Comparison of ENCODE assay signal across 15 cellular contexts in the genomic region with DNA sequence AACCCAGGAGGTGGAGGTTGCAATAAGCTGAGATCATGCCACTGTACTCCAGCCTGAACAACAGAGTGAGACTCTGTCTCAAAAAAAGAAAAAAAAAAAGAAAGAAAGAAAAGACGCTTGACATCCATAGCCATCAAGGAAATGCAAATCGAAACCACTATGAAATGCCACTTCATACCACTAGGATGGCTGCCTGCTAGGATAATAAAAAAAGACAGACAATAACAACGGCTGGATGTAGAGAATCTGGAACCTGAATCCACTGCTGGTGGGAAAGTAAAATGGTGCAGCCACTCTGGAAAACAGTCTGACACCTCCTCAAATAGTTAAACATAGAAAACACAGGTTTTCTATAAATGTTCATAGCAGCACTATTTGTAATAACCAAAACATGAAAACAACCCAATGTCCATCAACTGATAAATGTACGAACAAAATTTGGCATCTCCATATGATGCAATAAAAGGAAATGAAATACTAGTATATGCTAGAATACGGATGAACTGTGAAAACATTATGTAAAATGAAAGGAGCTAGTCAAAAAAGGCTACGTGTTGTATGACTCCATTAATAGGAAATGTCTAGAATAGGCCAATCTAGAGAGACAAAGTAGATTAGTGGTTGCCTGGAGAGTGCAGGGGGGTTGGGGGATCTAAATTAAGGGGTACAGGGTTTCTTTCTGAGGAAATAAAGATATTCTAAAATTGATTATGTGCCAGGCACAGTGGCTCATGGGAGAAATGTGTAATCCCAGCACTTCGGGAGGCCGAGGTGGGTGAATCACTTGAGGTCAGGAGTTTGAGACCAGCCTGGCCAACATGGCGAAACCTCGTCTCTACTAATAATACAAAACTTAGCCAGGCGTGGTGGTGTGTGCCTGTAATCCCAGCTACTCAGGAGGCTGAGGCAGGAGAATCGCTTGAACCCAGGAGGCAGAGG. TPM values are rescaled to one million over a fixed set of nuclear protein-coding genes. Genes with fewer than 3 reads are reported as not detected.
DNase-seq lines count a peak whose midpoint lies in the region; ATAC-seq and TF ChIP-seq lines count a peak whose summit lies in the region.
"Had no signal": no experiment of that assay in that cellular context is flagged by ENCODE, and none has a peak within 500 bp of the region (broad histone marks: within the 10 kb centered on the region; RNA-seq: fewer than 3 reads in every experiment).

No MANE protein-coding gene starts in this region.

- no peak for TF ChIP-seq POLR2A in tibial nerve (IDR thresholded peaks at IDR 0.05)

- H3K4me3 ChIP-seq in heart right ventricle (no peak overlapping the region), tibial nerve (no peak overlapping the region)
- H3K4me3 ChIP-seq: BLaER1 had no signal

- DNase-seq in heart right ventricle: no peak
- no peak for DNase-seq in cardiac septum (ENCODE audit: low spot score)
- DNase-seq in kidney tubule cell (ENCODE audit: low spot score): peak; percentile 15
- no peak for DNase-seq in tibial nerve (ENCODE audit: low spot score in 2 of 2)
- DNase-seq in iPS-NIHi11 (ENCODE audit: low spot score): no peak
- DNase-seq: activated naive CD4-positive, alpha-beta T cell treated with anti-CD3 and anti-CD28 coated beads, Interleukin-2, amount 50 U/mL, for 16 hours; effector CD8-positive, alpha-beta T cell; GOT3; naive B cell; stimulated activated naive CD4-positive, alpha-beta T cell treated with Interleukin-2 at 50 U/mL for 16 hours; WERI-Rb-1 had no signal

- H3K4me1 ChIP-seq in heart right ventricle: peaks cover 9 to 69% (median 47%) of the 10 kb centered on the region in 9 donors
- H3K4me1 ChIP-seq in tibial nerve: peaks cover 0 to 47% (median 25%) of the 10 kb centered on the region in 4 donors

- TF ChIP-seq EP300 in tibial nerve (IDR thresholded peaks at IDR 0.05): no peak

- peaks cover 0 to 68% (median 16%) of the 10 kb centered on the region in 9 donors for H3K36me3 ChIP-seq in heart right ventricle
- peaks cover 0 to 53% (median 0%) of the 10 kb centered on the region in 3 donors for H3K36me3 ChIP-seq in tibial nerve

- H3K27ac ChIP-seq in heart right ventricle (peak overlapping the region in 8 of 10 donors; percentile 67 to 99 (median 79)), tibial nerve (peak overlapping the region; percentile 54 to 84 (median 68))
- H3K27ac ChIP-seq: BLaER1, WERI-Rb-1 had no signal

- no peak for ATAC-seq in heart right ventricle
- ATAC-seq in activated T-helper 17 cell treated with anti-CD3 and anti-CD28 coated beads, Interleukin-2, amount 50 U/mL, for 72 hours (replicated peaks): peak; percentile 42
- no peak for ATAC-seq in GM19467 (IDR thresholded peaks at IDR 0.05; ENCODE audit: unreplicated experiment)
- no peak for ATAC-seq in GM18502 (IDR thresholded peaks at IDR 0.05; ENCODE audit: poor library complexity, unreplicated experiment)

- TF ChIP-seq CTCF in heart right ventricle (IDR thresholded peaks at IDR 0.05) (peak in 1 of 9 donors; percentile 10), tibial nerve (IDR thresholded peaks at IDR 0.05) (no peak)

- H3K4me1 Mint-ChIP-seq in activated T-helper 17 cell treated with anti-CD3 and anti-CD28 coated beads, Interleukin-2, amount 50 U/mL, for 72 hours: peaks cover 34% of the 10 kb centered on the region

- WGBS in heart right ventricle, 2 donors: 91% methylated on average over 12 of the region's 12 CpGs
- 66 to 68% methylated on average over 12 of the region's 12 CpGs for WGBS in tibial nerve, 2 donors

- no peaks in the 10 kb centered on the region for H3K27me3 Mint-ChIP-seq in activated T-helper 17 cell treated with anti-CD3 and anti-CD28 coated beads, Interleukin-2, amount 50 U/mL, for 72 hours
- H3K27me3 Mint-ChIP-seq: naive B cell had no signal

- H3K27me3 ChIP-seq in heart right ventricle: no peaks in the 10 kb centered on the region
- no peaks in the 10 kb centered on the region for H3K27me3 ChIP-seq in tibial nerve
- H3K27me3 ChIP-seq: BLaER1 had no signal

- no peaks in the 10 kb centered on the region for H3K9me3 ChIP-seq in heart right ventricle
- H3K9me3 ChIP-seq in tibial nerve: no peaks in the 10 kb centered on the region
- H3K9me3 ChIP-seq: BLaER1 had no signal

- no peaks in the 10 kb centered on the region for H3K9me3 Mint-ChIP-seq in activated T-helper 17 cell treated with anti-CD3 and anti-CD28 coated beads, Interleukin-2, amount 50 U/mL, for 72 hours
- H3K9me3 Mint-ChIP-seq: naive B cell had no signal

- H3K4me3 Mint-ChIP-seq in activated T-helper 17 cell treated with anti-CD3 and anti-CD28 coated beads, Interleukin-2, amount 50 U/mL, for 72 hours: peak overlapping the region; percentile 65
- H3K4me3 Mint-ChIP-seq: naive B cell had no signal

- peak overlapping the region; percentile 88 for H3K27ac Mint-ChIP-seq in activated T-helper 17 cell treated with anti-CD3 and anti-CD28 coated beads, Interleukin-2, amount 50 U/mL, for 72 hours

- H3K36me3 Mint-ChIP-seq in activated T-helper 17 cell treated with anti-CD3 and anti-CD28 coated beads, Interleukin-2, amount 50 U/mL, for 72 hours (ENCODE audit: low read depth): peaks cover 74% of the 10 kb centered on the region

- intact Hi-C loops in heart right ventricle (cut with DNase I) (no loop called here), cardiac septum (cut with DNase I) (no loop called here)

RNA-seq across cellular contexts. Expression of gene WSB2, which starts 9.7 kb away (rescaled TPM):
- 100 to 1,000 TPM in 4 of 10 donors, 10 to 100 TPM in 6; 89.8 to 125 (median 98.2) TPM for total RNA-seq in heart right ventricle
- 10 to 100 TPM; 52.2 to 83.1 TPM for polyA plus RNA-seq in heart right ventricle
- total RNA-seq in cardiac septum: 95.3 TPM
- total RNA-seq in activated T-helper 17 cell treated with anti-CD3 and anti-CD28 coated beads, Interleukin-2, amount 50 U/mL, for 72 hours: 10 to 100 TPM; 59.5 to 76.7 TPM
- total RNA-seq in tibial nerve: 10 to 100 TPM; 39.8 to 66.9 (median 48.0) TPM

RNA-seq across cellular contexts. Expression of gene RFC5, which starts 34.7 kb away (rescaled TPM):
- 1 to 10 TPM; 2.8 to 6.2 (median 4.1) TPM for total RNA-seq in heart right ventricle
- 1 to 10 TPM; 2.4 to 5.3 TPM for polyA plus RNA-seq in heart right ventricle
- 2.6 TPM for total RNA-seq in cardiac septum
- 10 to 100 TPM; 53.7 to 64.4 TPM for total RNA-seq in activated T-helper 17 cell treated with anti-CD3 and anti-CD28 coated beads, Interleukin-2, amount 50 U/mL, for 72 hours
- total RNA-seq in tibial nerve: 10 to 100 TPM in 1 of 4 donors, 1 to 10 TPM in 3; 4.8 to 17.3 (median 8.4) TPM

RNA-seq across cellular contexts. Expression of gene VSIG10, which starts 52.6 kb away (rescaled TPM):
- total RNA-seq in heart right ventricle (10 to 100 TPM in 6 of 10 donors, 1 to 10 TPM in 4; 9.2 to 13.7 (median 10.3) TPM), cardiac septum (10.0 TPM), tibial nerve (10 to 100 TPM; 26.8 to 53.1 (median 34.0) TPM)
- 10 to 100 TPM in 1 of 2 donors, 1 to 10 TPM in 1; 5.3 to 23.6 TPM for polyA plus RNA-seq in heart right ventricle
- 1 to 10 TPM; 5.9 to 9.6 TPM for total RNA-seq in activated T-helper 17 cell treated with anti-CD3 and anti-CD28 coated beads, Interleukin-2, amount 50 U/mL, for 72 hours
